In the genomic region with DNA sequence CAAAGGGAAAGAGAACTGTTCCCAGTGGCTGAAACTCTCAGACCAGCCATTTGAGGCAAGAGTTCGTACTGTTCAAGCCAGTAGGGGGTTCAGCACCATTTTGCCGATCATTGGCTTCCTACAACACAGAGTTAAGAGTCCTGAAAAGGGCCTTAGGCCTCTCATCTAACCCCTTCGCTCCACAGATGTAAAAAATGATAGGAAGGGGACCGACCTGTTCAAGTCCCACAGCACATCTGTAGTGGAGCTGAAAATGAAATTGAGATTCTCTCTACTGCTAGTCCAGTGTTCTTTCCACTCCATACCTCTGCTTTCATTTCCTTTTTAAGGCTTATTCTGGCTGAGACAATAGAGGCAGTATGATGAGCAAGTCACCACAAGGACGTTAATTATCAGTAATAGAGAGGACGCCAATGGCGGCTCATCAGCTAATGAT, we compare ENCODE assay signal across 8 cellular contexts. TPM values are rescaled to one million over a fixed set of nuclear protein-coding genes. Genes with fewer than 3 reads are reported as not detected.
DNase-seq lines count a peak whose midpoint lies in the region; ATAC-seq and TF ChIP-seq lines count a peak whose summit lies in the region.

No MANE protein-coding gene starts in this region.

- WGBS in mesodermal cell (ENCODE audit: insufficient coverage in 2 of 2), 2 experiments = 93 to 94% methylated on average over 4 to 6 of the region's 7 CpGs

- H3K4me1 ChIP-seq in mesodermal cell (ENCODE audit: control insufficient read depth, insufficient read depth, low read length, poor library complexity, severe bottlenecking) = peaks cover 21% of the 10 kb centered on the region

- H3K9me3 ChIP-seq in mesodermal cell (ENCODE audit: control insufficient read depth, low read length) = no peaks in the 10 kb centered on the region

- DNase-seq in Daoy (ENCODE audit: low read depth) = peak; percentile 51
- DNase-seq in H7 = no peak
- DNase-seq in posterior vena cava (ENCODE audit: low spot score) = no peak
- DNase-seq in amygdala (lab: John Stamatoyannopoulos, UW) = no peak

- H3K4me3 ChIP-seq in H7 (ENCODE audit: insufficient read depth, low read depth, low read length) = peak overlapping the region; percentile 1; the same call in 1 of the 2 replicates
- H3K4me3 ChIP-seq in mesodermal cell (ENCODE audit: extremely low read depth, insufficient read depth, low read length, poor library complexity, severe bottlenecking) = peak overlapping the region; percentile 18

- no peaks in the 10 kb centered on the region for H3K27me3 ChIP-seq in H7 (ENCODE audit: control insufficient read depth, insufficient read depth, low read length)

- ATAC-seq in GM19328 (IDR thresholded peaks at IDR 0.05; ENCODE audit: unreplicated experiment) (no peak), GM18505 (IDR thresholded peaks at IDR 0.05; ENCODE audit: unreplicated experiment) (no peak)

- no peak for TF ChIP-seq POLR2A in GM18505 (IDR thresholded peaks at IDR 0.05; ENCODE audit: borderline replicate concordance, extremely low read depth, insufficient read depth, insufficient read length)

- H3K27ac ChIP-seq in angular gyrus (ENCODE audit: low read depth, low read length) (peak overlapping the region; percentile 57), mesodermal cell (ENCODE audit: low read depth, low read length, severe bottlenecking) (peak overlapping the region; percentile 94)

- no peaks in the 10 kb centered on the region for H3K36me3 ChIP-seq in H7 (replicated peaks; ENCODE audit: control insufficient read depth, insufficient read depth, low read length)
- H3K36me3 ChIP-seq in mesodermal cell (ENCODE audit: control insufficient read depth, insufficient read depth, low read length) = no peaks in the 10 kb centered on the region

- intact Hi-C loops in posterior vena cava (cut with DNase I) = loop anchor here in 1 of 2 donors (5.0 kb wide), 2 partner anchors 39 to 54 kb away; no protein-coding TSS in a partner anchor

RNA-seq across cellular contexts. Expression of gene DDR2, which starts 1.1 kb away (rescaled TPM):
- 17.8 and 23.9 TPM in 2 replicates for total RNA-seq in Daoy (2014; rRNA removed; shearing (Covaris generic))
- 0.17 and 0.55 TPM in 2 replicates for total RNA-seq in H7 (2014; rRNA removed; shearing (Covaris generic))
- 15.9 TPM for polyA plus RNA-seq in mesodermal cell (2013, experiment 1 of 2)
- 20.7 TPM for polyA plus RNA-seq in mesodermal cell (2013, experiment 2 of 2)
- total RNA-seq in posterior vena cava = 100 to 1,000 TPM; 116 to 138 TPM

Comparison
In these comparisons a context has a peak if more than half of its experiments do, and no peak if none do; other contexts are left out.
1. RNA of gene DDR2, which starts 1.1 kb away (total RNA-seq): 116 to 138 TPM in posterior vena cava and 17.8 to 23.9 TPM in Daoy; 0.17 to 0.55 TPM in H7; every median in the first group is over 10 times any median in the second.